17 cellular contexts compared by ENCODE assay signal in the genomic region with DNA sequence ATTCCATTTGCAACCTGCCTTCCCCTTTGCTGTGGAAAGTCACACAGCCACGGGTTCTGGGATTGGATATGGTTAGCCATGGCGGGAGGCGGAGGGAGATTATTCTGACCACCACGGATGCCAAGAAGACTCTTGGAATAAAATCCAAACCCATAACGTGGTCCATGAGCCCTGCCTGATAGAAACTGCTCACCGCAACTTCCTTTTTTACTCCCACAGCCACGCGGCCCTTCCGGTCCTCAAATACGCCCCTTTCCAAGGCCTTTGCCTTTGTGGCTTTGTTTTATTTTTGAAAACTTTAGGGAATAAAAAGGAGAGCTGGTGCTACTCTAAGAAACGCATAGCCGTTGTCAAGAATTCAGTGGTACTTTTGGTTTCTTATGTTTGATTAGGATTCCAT.
A peak's percentile ranks its signal among the peaks of the same experiment; 100 is the strongest.
DNase-seq lines count a peak whose midpoint lies in the region; TF ChIP-seq lines count a peak whose summit lies in the region.
"Had no signal": no experiment of that assay in that cellular context is flagged by ENCODE, and none has a peak within 500 bp of the region (broad histone marks: within the 10 kb centered on the region; RNA-seq: fewer than 3 reads in every experiment).

No MANE protein-coding gene starts in this region.

- H3K27ac ChIP-seq in HL-60 (replicated peaks) (peak overlapping the region; percentile 49; the same call in 1 of the 2 replicates), colonic mucosa (no peak overlapping the region)
- H3K27ac ChIP-seq: BLaER1, KMS-11 had no signal

- no peaks in the 10 kb centered on the region for H3K36me3 ChIP-seq in colonic mucosa
- H3K36me3 ChIP-seq: BLaER1, HAP-1 had no signal

- peaks cover 10% of the 10 kb centered on the region for H3K27me3 Mint-ChIP-seq in activated naive CD4-positive, alpha-beta T cell treated with anti-CD3 and anti-CD28 coated beads for 36 hours (ENCODE audit: low read depth)

- CTCF ChIA-PET in activated naive CD4-positive, alpha-beta T cell treated with anti-CD3 and anti-CD28 coated beads for 36 hours (lab: Charles Lee): no interaction called here

- H3K9me3 ChIP-seq in colonic mucosa: no peaks in the 10 kb centered on the region
- H3K9me3 ChIP-seq: HAP-1 had no signal

- H3K9me3 Mint-ChIP-seq in activated naive CD4-positive, alpha-beta T cell treated with anti-CD3 and anti-CD28 coated beads for 36 hours: peaks cover 12% of the 10 kb centered on the region

- peaks cover 2% of the 10 kb centered on the region for H3K27me3 ChIP-seq in HL-60 (ENCODE audit: insufficient read depth, poor library complexity, severe bottlenecking)
- H3K27me3 ChIP-seq in colonic mucosa: no peaks in the 10 kb centered on the region
- H3K27me3 ChIP-seq: BLaER1 had no signal

- no peak for TF ChIP-seq CTCF in HL-60 (IDR thresholded peaks at IDR 0.05; ENCODE audit: insufficient read depth, low read length)
- TF ChIP-seq CTCF in GM20000 (IDR thresholded peaks at IDR 0.05; ENCODE audit: extremely low read depth, missing control alignments): no peak
- no peak for TF ChIP-seq CTCF in colonic mucosa (IDR thresholded peaks at IDR 0.05)

- H3K4me3 Mint-ChIP-seq in activated naive CD4-positive, alpha-beta T cell treated with anti-CD3 and anti-CD28 coated beads for 36 hours: no peak overlapping the region
- H3K4me3 Mint-ChIP-seq: CD4-positive, alpha-beta memory T cell had no signal

- no peaks in the 10 kb centered on the region for H3K4me1 ChIP-seq in colonic mucosa
- H3K4me1 ChIP-seq: BLaER1, HAP-1 had no signal

- no peaks in the 10 kb centered on the region for H3K36me3 Mint-ChIP-seq in activated naive CD4-positive, alpha-beta T cell treated with anti-CD3 and anti-CD28 coated beads for 36 hours (ENCODE audit: low read depth)
- H3K36me3 Mint-ChIP-seq: CD14-positive monocyte had no signal

- H3K4me3 ChIP-seq in HL-60 (replicated peaks; ENCODE audit: insufficient read depth, low read length): no peak overlapping the region
- H3K4me3 ChIP-seq in colonic mucosa: no peak overlapping the region
- H3K4me3 ChIP-seq: BLaER1, HAP-1 had no signal

- DNase-seq in HL-60 (ENCODE audit: low read depth in 1 of 2, low spot score in 1 of 2) (peak; percentile 8 to 56), KBM-7 (peak; percentile 54), NOMO-1 treated with DMSO at 0.1 percent for 48 hours (lab: John Stamatoyannopoulos, UW; ENCODE audit: unreplicated experiment) (peak; percentile 79), UCSD-AML1 (lab: John Stamatoyannopoulos, UW; ENCODE audit: unreplicated experiment) (peak; percentile 25), GM19238 (ENCODE audit: insufficient read length, low spot score) (no peak), GM20000 (ENCODE audit: low spot score) (no peak), colonic mucosa (no peak)
- DNase-seq in activated naive CD4-positive, alpha-beta T cell treated with anti-CD3 and anti-CD28 coated beads for 36 hours: no peak
- DNase-seq: 8988T; Calu3; CD4-positive, alpha-beta memory T cell; DMS79 treated with DMSO at 0.1 percent for 48 hours; GF-D8 had no signal

- in situ Hi-C loops in KBM-7 (cut with MboI; ENCODE audit: low pct_unique_long_range_greater_than_20kb, low sequenced_read_pairs): no loop called here

- H3K4me1 Mint-ChIP-seq in activated naive CD4-positive, alpha-beta T cell treated with anti-CD3 and anti-CD28 coated beads for 36 hours (ENCODE audit: low read depth): no peaks in the 10 kb centered on the region
- H3K4me1 Mint-ChIP-seq: CD4-positive, alpha-beta memory T cell had no signal

- H3K9ac ChIP-seq in colonic mucosa (ENCODE audit: low read depth in 2 of 2, low read length in 2 of 2): no peak overlapping the region
- H3K9ac ChIP-seq: BLaER1, KMS-11 had no signal

- intact Hi-C loops in activated naive CD4-positive, alpha-beta T cell treated with anti-CD3 and anti-CD28 coated beads for 36 hours (cut with micrococcal nuclease): no loop called here
- intact Hi-C loops in colonic mucosa (cut with DNase I): no loop called here

- no peak overlapping the region for H3K27ac Mint-ChIP-seq in activated naive CD4-positive, alpha-beta T cell treated with anti-CD3 and anti-CD28 coated beads for 36 hours
- H3K27ac Mint-ChIP-seq: CD14-positive monocyte; CD4-positive, alpha-beta memory T cell had no signal

Comparison
In these comparisons a context has a peak if more than half of its experiments do, and no peak if none do; other contexts are left out.
1. DNase-seq: peak in HL-60 (2 of 2), KBM-7 (single experiment), NOMO-1 treated with DMSO at 0.1 percent for 48 hours (single experiment) and UCSD-AML1 (single experiment); none in GM19238 (single experiment), GM20000 (single experiment), activated naive CD4-positive, alpha-beta T cell treated with anti-CD3 and anti-CD28 coated beads for 36 hours (single experiment) and colonic mucosa (single experiment).